In genomic region chr2:110576763-110577416, GRCh38 we compare ENCODE assay signal across 8 cellular contexts. TPM values are rescaled to one million over a fixed set of nuclear protein-coding genes. Genes with fewer than 3 reads are reported as not detected.
A peak's percentile ranks its signal among the peaks of the same experiment; 100 is the strongest.
DNase-seq lines count a peak whose midpoint lies in the region; ATAC-seq, FAIRE-seq and TF ChIP-seq lines count a peak whose summit lies in the region.
"Not testable (repeated sequence)": the region's sequence is repeated elsewhere in the genome, so short reads cannot be mapped to it uniquely, and the experiment has no call there.

TSS of gene RGPD6 (minus strand) at chr2:110577222. CDS start at chr2:110577024, 198 bp downstream.

- not testable (repeated sequence) for H2AFZ ChIP-seq in HepG2 (ENCODE audit: low read length)

- not testable (repeated sequence) for H3K4me3 Mint-ChIP-seq in CD4-positive, alpha-beta T cell; activated CD8-positive, alpha-beta T cell treated with anti-CD3 and anti-CD28 coated beads for 36 hours

- TF ChIP-seq POLR2A in HepG2 (IDR thresholded peaks at IDR 0.05; ENCODE audit: insufficient read depth in 1 of 2, low read depth in 2 of 2, low read length in 2 of 2); gastrocnemius medialis (IDR thresholded peaks at IDR 0.05): not testable (repeated sequence)

- H3K9ac ChIP-seq in HepG2 (ENCODE audit: insufficient read depth, low read depth, low read length), result not testable (repeated sequence)

- H3K79me2 ChIP-seq in HepG2 (ENCODE audit: insufficient read depth, low read length), result not testable (repeated sequence)

- TF ChIP-seq RAD21 in HepG2 (CRISPR knock-in tag; IDR thresholded peaks at IDR 0.05), result not testable (repeated sequence)

- H3K4me3 ChIP-seq in HepG2 (replicated peaks in 1 of 3; ENCODE audit: insufficient read depth in 1 of 3, low read depth in 2 of 3, low read length in 3 of 3); gastrocnemius medialis: not testable (repeated sequence)

- H3K27me3 Mint-ChIP-seq in CD4-positive, alpha-beta T cell; activated CD8-positive, alpha-beta T cell treated with anti-CD3 and anti-CD28 coated beads for 36 hours: not testable (repeated sequence)

- not testable (repeated sequence) for H3K36me3 Mint-ChIP-seq in CD4-positive, alpha-beta T cell (ENCODE audit: low read depth); activated CD8-positive, alpha-beta T cell treated with anti-CD3 and anti-CD28 coated beads for 36 hours (ENCODE audit: low read depth)

- not testable (repeated sequence) for H3K9me3 Mint-ChIP-seq in CD4-positive, alpha-beta T cell; activated CD8-positive, alpha-beta T cell treated with anti-CD3 and anti-CD28 coated beads for 36 hours

- not testable (repeated sequence) for BruUV-seq in HepG2 (replicated peaks; lab: Mats Ljungman, UMichigan)

- H3K4me1 ChIP-seq in HepG2 (ENCODE audit: insufficient read depth, low read length); gastrocnemius medialis: not testable (repeated sequence)

- intact Hi-C loops in CD4-positive, alpha-beta T cell (cut with DNase I, micrococcal nuclease); activated CD8-positive, alpha-beta T cell treated with anti-CD3 and anti-CD28 coated beads for 36 hours (cut with micrococcal nuclease); HepG2 (cut with micrococcal nuclease; ENCODE audit: unreplicated experiment); gastrocnemius medialis (cut with DNase I; ENCODE audit: low total_unique reads): not testable (repeated sequence)

- not testable (repeated sequence) for TF ChIP-seq EP300 in HepG2 (IDR thresholded peaks at IDR 0.05; ENCODE audit: low read depth in 2 of 2, low read length in 2 of 2); HepG2 (CRISPR knock-in tag; IDR thresholded peaks at IDR 0.05; ENCODE audit: borderline replicate concordance)

- H3K36me3 ChIP-seq in HepG2 (replicated peaks in 1 of 2; ENCODE audit: control insufficient read depth in 1 of 2, insufficient read depth in 2 of 2, low read length in 2 of 2); gastrocnemius medialis: not testable (repeated sequence)

- not testable (repeated sequence) for H3K27me3 ChIP-seq in CD4-positive, alpha-beta T cell (ENCODE audit: control insufficient read depth, insufficient read depth, low read length); HepG2 (ENCODE audit: control insufficient read depth in 1 of 2, insufficient read depth in 2 of 2, low read length in 2 of 2); gastrocnemius medialis

- in situ Hi-C loops in endometrial microvascular endothelial cells (cut with HindIII; ENCODE audit: inconsistent ontology term, low pct_unique_long_range_greater_than_20kb, low sequenced_read_pairs); HepG2 (cut with HindIII; ENCODE audit: extremely low pct_ligation_motif_present, low pct_unique_long_range_greater_than_20kb); gastrocnemius medialis (cut with MboI; ENCODE audit: low sequenced_read_pairs in 4 of 4): not testable (repeated sequence)

- H3K4me1 Mint-ChIP-seq in CD4-positive, alpha-beta T cell (ENCODE audit: low read depth); activated CD8-positive, alpha-beta T cell treated with anti-CD3 and anti-CD28 coated beads for 36 hours (ENCODE audit: low read depth): not testable (repeated sequence)

- POLR2A ChIA-PET in CD4-positive, alpha-beta T cell (lab: Charles Lee); activated CD8-positive, alpha-beta T cell treated with anti-CD3 and anti-CD28 coated beads for 36 hours (lab: Charles Lee); HepG2 (lab: Yijun Ruan, JAX): not testable (repeated sequence)

- CTCF ChIA-PET in CD4-positive, alpha-beta T cell (lab: Charles Lee); activated CD8-positive, alpha-beta T cell treated with anti-CD3 and anti-CD28 coated beads for 36 hours (lab: Charles Lee); HepG2 (lab: Yijun Ruan, JAX; ENCODE audit: low intra/inter-chr PET ratio, low total read pairs): not testable (repeated sequence)

- not testable (repeated sequence) for H3K4me2 ChIP-seq in HepG2 (ENCODE audit: low read depth, low read length)

- not testable (repeated sequence) for TF ChIP-seq CTCF in CD4-positive, alpha-beta T cell (IDR thresholded peaks at IDR 0.05); activated CD8-positive, alpha-beta T cell treated with anti-CD3 and anti-CD28 coated beads for 36 hours (IDR thresholded peaks at IDR 0.05); HepG2 (CRISPR knock-in tag; IDR thresholded peaks at IDR 0.05); gastrocnemius medialis (IDR thresholded peaks at IDR 0.05 in 4 of 5, conservative IDR thresholded peaks at IDR 0.05 in 1 of 5)

- FAIRE-seq in HepG2 (lab: Jason Lieb, UNC), result not testable (repeated sequence)

- not testable (repeated sequence) for H3K27ac ChIP-seq in CD4-positive, alpha-beta T cell (ENCODE audit: low read depth, low read length); HepG2 (ENCODE audit: extremely low read length, insufficient read depth, low read length); gastrocnemius medialis

- WGBS in HepG2 (ENCODE audit: low lambda C conversion rate), result no CpG with 5 or more reads among the region's 70 CpGs

- DNase-seq in CD4-positive, alpha-beta T cell; activated CD8-positive, alpha-beta T cell treated with anti-CD3 and anti-CD28 coated beads for 36 hours; HepG2 (ENCODE audit: low spot score); gastrocnemius medialis: not testable (repeated sequence)

- H4K20me1 ChIP-seq in HepG2 (ENCODE audit: insufficient read depth, low read length), result not testable (repeated sequence)

- ATAC-seq in CD4-positive, alpha-beta T cell (ENCODE audit: poor library complexity), result peak; percentile 99
- peak; percentile 93 for ATAC-seq in GM19438 (IDR thresholded peaks at IDR 0.05; ENCODE audit: low read depth, unreplicated experiment)
- peak; percentile 96 for ATAC-seq in HG02759 (IDR thresholded peaks at IDR 0.05; ENCODE audit: unreplicated experiment)
- ATAC-seq in HG03460 (IDR thresholded peaks at IDR 0.05; ENCODE audit: unreplicated experiment), result peak; percentile 96
- peak; percentile 100 for ATAC-seq in activated CD8-positive, alpha-beta T cell treated with anti-CD3 and anti-CD28 coated beads for 36 hours
- ATAC-seq in HepG2, result peak; percentile 90
- peak; percentile 98 for ATAC-seq in gastrocnemius medialis

- H3K9me3 ChIP-seq in CD4-positive, alpha-beta T cell (ENCODE audit: control insufficient read depth, low read length); HepG2 (ENCODE audit: low read length); gastrocnemius medialis: not testable (repeated sequence)

- H3K27ac Mint-ChIP-seq in CD4-positive, alpha-beta T cell; activated CD8-positive, alpha-beta T cell treated with anti-CD3 and anti-CD28 coated beads for 36 hours: not testable (repeated sequence)

RNA-seq across cellular contexts. Expression of gene RGPD6, which starts in this region (rescaled TPM):
- 10 to 100 TPM; 84.7 to 96.2 TPM for total RNA-seq in CD4-positive, alpha-beta T cell
- total RNA-seq in activated CD8-positive, alpha-beta T cell treated with anti-CD3 and anti-CD28 coated beads for 36 hours, result 10 to 100 TPM; 15.8 to 17.5 TPM
- 19.9 TPM for total RNA-seq in endometrial microvascular endothelial cells (ENCODE audit: inconsistent ontology term)
- total RNA-seq in HepG2 (2016; rRNA removed; fragmentation: Illumina TruSeq; extraction: Trizol), result 28.4 and 33.2 TPM in 2 replicates
- total RNA-seq in HepG2 (2016; cell fraction: cytosol; rRNA removed; fragmentation: Illumina TruSeq; extraction: Trizol; ENCODE audit: low read depth), result 5.7 and 5.8 TPM in 2 replicates
- total RNA-seq in HepG2 (2016; cell fraction: insoluble cytoplasmic fraction; rRNA removed; fragmentation: Illumina TruSeq; extraction: Trizol), result 19.8 and 24.1 TPM in 2 replicates
- 7.0 and 8.2 TPM in 2 replicates for total RNA-seq in HepG2 (2016; cell fraction: membrane; rRNA removed; fragmentation: Illumina TruSeq; extraction: Trizol)
- 60.6 and 66.6 TPM in 2 replicates for total RNA-seq in HepG2 (2016; cell fraction: nucleus; rRNA removed; fragmentation: Illumina TruSeq; extraction: Trizol)
- 8.6 and 12.0 TPM in 2 replicates for polyA plus RNA-seq in HepG2 (2011; rRNA removed)
- 1.4 and 2.6 TPM in 2 replicates for polyA plus RNA-seq in HepG2 (2011; cell fraction: cytosol; rRNA removed)
- polyA plus RNA-seq in HepG2 (2011; cell fraction: nucleus; rRNA removed), result 3.9 and 9.4 TPM in 2 replicates
- polyA plus RNA-seq in HepG2 (2012), result 14.7 and 16.8 TPM in 2 replicates
- 0.54 and 0.62 TPM in 2 replicates for polyA plus RNA-seq in HepG2 (2016; cell fraction: cytosol; fragmentation: Illumina TruSeq; extraction: Trizol; ENCODE audit: low read depth)
- 12.5 and 14.5 TPM in 2 replicates for polyA plus RNA-seq in HepG2 (2016; cell fraction: insoluble cytoplasmic fraction; fragmentation: Illumina TruSeq; extraction: Trizol; ENCODE audit: low read depth)
- polyA plus RNA-seq in HepG2 (2016; cell fraction: membrane; fragmentation: Illumina TruSeq; extraction: Trizol; ENCODE audit: low read depth), result 1.8 and 2.0 TPM in 2 replicates
- polyA plus RNA-seq in HepG2 (2016; cell fraction: nucleus; fragmentation: Illumina TruSeq; extraction: Trizol; ENCODE audit: insufficient read depth, low read depth), result 40.1 and 41.8 TPM in 2 replicates
- polyA minus RNA-seq in HepG2 (2011; rRNA and poly(A)+ RNA removed; ENCODE audit: low replicate concordance), result 7.2 and 14.8 TPM in 2 replicates
- 7.1 and 11.0 TPM in 2 replicates for polyA minus RNA-seq in HepG2 (2011; cell fraction: cytosol; rRNA and poly(A)+ RNA removed)
- 74.6 and 94.4 TPM in 2 replicates for polyA minus RNA-seq in HepG2 (2011; cell fraction: nucleus; rRNA and poly(A)+ RNA removed)
- 10 to 100 TPM; 20.3 to 33.2 (median 26.9) TPM for total RNA-seq in gastrocnemius medialis
